Comparison of ENCODE assay signal across 8 cellular contexts in the genomic region with DNA sequence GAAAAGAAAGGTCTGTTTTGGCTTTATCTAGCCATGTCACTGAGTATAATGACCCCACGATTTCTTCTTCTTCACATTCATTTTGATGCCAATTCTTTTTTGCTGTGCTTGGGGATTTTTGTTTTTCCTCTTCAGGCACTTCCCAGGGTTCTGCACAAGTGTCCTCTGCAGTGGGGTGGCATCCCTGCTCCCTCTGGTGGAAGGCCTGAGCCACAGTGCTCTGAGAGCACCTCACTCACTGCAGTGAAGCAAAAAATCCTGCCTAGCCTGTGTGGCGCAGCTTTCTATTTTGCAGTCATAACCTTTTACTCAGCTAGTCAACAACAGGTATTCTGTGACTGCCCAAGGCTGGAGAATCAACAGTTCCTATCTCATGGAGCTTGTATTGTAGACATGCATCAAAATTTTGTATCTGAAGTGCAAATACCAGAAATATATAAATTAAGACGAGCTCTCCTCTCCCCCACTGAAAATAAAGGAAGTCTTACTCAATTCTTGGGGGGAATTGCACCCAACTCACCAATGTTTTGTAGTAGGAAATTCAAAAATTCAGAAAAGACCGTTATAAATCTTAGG.
DNase-seq lines count a peak whose midpoint lies in the region; ATAC-seq and TF ChIP-seq lines count a peak whose summit lies in the region.

No MANE protein-coding gene starts in this region.

- H3K36me3 ChIP-seq in MG63 = no peaks in the 10 kb centered on the region

- ATAC-seq in GM18870 (IDR thresholded peaks at IDR 0.05; ENCODE audit: unreplicated experiment) (no peak), HG02798 (IDR thresholded peaks at IDR 0.05; ENCODE audit: poor library complexity, unreplicated experiment) (no peak)

- no peak overlapping the region for H3K4me3 ChIP-seq in MG63
- H3K4me3 ChIP-seq in fibroblast of villous mesenchyme (ENCODE audit: low read depth, low read length) = no peak overlapping the region

- peak; percentile 86 for TF ChIP-seq CTCF in fibroblast of villous mesenchyme (IDR thresholded peaks at IDR 0.05; ENCODE audit: insufficient read depth, low read depth, low read length)

- H3K9me3 ChIP-seq in MG63 = no peaks in the 10 kb centered on the region

- H3K27me3 ChIP-seq in MG63 = no peaks in the 10 kb centered on the region

- peak; percentile 62 for DNase-seq in ELF-1 (ENCODE audit: low read depth, low spot score)
- peak; percentile 56 for DNase-seq in MG63
- DNase-seq in SK-N-DZ (ENCODE audit: low spot score) = peak; percentile 31
- DNase-seq in fibroblast of villous mesenchyme (ENCODE audit: low read depth) = peak; percentile 61
- DNase-seq in nucleus accumbens (lab: John Stamatoyannopoulos, UW) = peak in 47 of 56 donors; percentile 13 to 85 (median 58)
- no peak for DNase-seq in germinal center (ENCODE audit: low spot score)
